Comparison of ENCODE assay signal across 14 cellular contexts in the genomic region with DNA sequence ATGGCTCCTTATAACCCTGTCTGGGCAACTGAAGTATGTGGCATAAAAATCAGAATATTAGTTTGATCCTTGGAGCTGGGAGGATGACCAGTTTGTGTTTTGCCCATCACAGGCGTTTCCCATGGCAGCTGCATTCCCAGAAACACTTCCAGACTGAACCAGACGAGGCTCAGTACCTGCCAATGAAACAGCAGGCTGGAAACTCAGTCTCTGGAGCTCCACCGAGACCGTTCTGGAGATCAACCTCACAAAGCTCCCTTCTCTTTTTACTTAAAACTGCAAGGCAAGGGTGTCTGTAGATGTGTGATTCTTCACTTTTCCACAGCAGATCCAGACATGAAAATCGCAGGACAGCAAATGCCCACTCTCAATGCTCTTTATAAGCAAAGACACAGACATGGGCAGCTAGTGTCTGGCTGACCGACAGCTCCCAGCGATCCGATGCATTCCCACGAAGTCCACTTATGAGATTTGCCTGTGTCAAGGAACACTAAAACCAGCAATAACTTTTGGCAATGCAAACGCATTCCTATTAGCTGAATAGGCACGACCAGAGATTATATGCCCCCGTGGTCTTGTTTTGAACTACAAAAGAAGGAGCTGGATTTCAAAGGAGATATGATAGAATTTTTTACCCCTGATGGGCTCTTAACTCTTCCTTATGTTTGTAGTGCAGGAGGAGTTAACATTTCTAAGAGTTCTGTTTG.
DNase-seq lines count a peak whose midpoint lies in the region; FAIRE-seq and TF ChIP-seq lines count a peak whose summit lies in the region.
"Had no signal": no experiment of that assay in that cellular context is flagged by ENCODE, and none has a peak within 500 bp of the region (broad histone marks: within the 10 kb centered on the region; RNA-seq: fewer than 3 reads in every experiment).

No MANE protein-coding gene starts in this region.

- no peaks in the 10 kb centered on the region for H3K9me3 ChIP-seq in tibial artery

- peak overlapping the region; percentile 42 to 43 for H3K27ac ChIP-seq in tibial artery

- H3K36me3 ChIP-seq in tibial artery, result no peaks in the 10 kb centered on the region

- DNase-seq in HFF-Myc (ENCODE audit: extremely low read depth, low read depth) (peak; percentile 14), astrocyte of the spinal cord (ENCODE audit: low read depth, low spot score) (peak; percentile 85), iris pigment epithelial cell (ENCODE audit: low read depth) (peak; percentile 71), tibial artery (no peak), GM19239 (ENCODE audit: insufficient read length, low spot score) (no peak), NOMO-1 treated with dmso at 0.1 percent for 144 hours (lab: John Stamatoyannopoulos, UW; ENCODE audit: unreplicated experiment) (no peak)
- no peak for DNase-seq in activated CD4-positive, alpha-beta T cell treated with anti-CD3 and anti-CD28 coated beads for 1 hour
- DNase-seq: effector memory CD8-positive, alpha-beta T cell; glutamatergic neuron; NCI-H1417 treated with DMSO at 0.1 percent for 48 hours; NCI-H345; posterior cingulate gyrus had no signal

- H3K4me3 ChIP-seq in HFF-Myc (replicated peaks; ENCODE audit: low read depth, low read length) (no peak overlapping the region), astrocyte of the spinal cord (ENCODE audit: low read depth, low read length) (no peak overlapping the region), tibial artery (peak overlapping the region in 1 of 2 donors; percentile 30)

- peaks cover 0 to 16% (median 9%) of the 10 kb centered on the region in 4 donors for H3K4me1 ChIP-seq in tibial artery

- in situ Hi-C loops in astrocyte of the spinal cord (cut with HindIII; ENCODE audit: low sequenced_read_pairs), result no loop called here

- intact Hi-C loops in tibial artery (cut with DNase I; ENCODE audit: low total_unique reads), result no loop called here

- TF ChIP-seq CTCF in HFF-Myc (IDR thresholded peaks at IDR 0.05; ENCODE audit: low read depth, low read length, missing control alignments) (no peak), astrocyte of the spinal cord (IDR thresholded peaks at IDR 0.05; ENCODE audit: low read depth, low read length) (no peak), tibial artery (IDR thresholded peaks at IDR 0.05) (no peak)

- FAIRE-seq in GM19239 (lab: Jason Lieb, UNC), result no peak
- FAIRE-seq: G401.6, keratinocyte had no signal

- no peaks in the 10 kb centered on the region for H3K27me3 ChIP-seq in tibial artery

Comparison
In these comparisons a context has a peak if more than half of its experiments do, and no peak if none do; other contexts are left out.
1. DNase-seq: peak in HFF-Myc (single experiment), astrocyte of the spinal cord (single experiment) and iris pigment epithelial cell (single experiment); none in tibial artery (0 of 2), GM19239 (single experiment), NOMO-1 treated with dmso at 0.1 percent for 144 hours (single experiment) and activated CD4-positive, alpha-beta T cell treated with anti-CD3 and anti-CD28 coated beads for 1 hour (single experiment).